ENCODE assay signal across 9 cellular contexts in the genomic region with DNA sequence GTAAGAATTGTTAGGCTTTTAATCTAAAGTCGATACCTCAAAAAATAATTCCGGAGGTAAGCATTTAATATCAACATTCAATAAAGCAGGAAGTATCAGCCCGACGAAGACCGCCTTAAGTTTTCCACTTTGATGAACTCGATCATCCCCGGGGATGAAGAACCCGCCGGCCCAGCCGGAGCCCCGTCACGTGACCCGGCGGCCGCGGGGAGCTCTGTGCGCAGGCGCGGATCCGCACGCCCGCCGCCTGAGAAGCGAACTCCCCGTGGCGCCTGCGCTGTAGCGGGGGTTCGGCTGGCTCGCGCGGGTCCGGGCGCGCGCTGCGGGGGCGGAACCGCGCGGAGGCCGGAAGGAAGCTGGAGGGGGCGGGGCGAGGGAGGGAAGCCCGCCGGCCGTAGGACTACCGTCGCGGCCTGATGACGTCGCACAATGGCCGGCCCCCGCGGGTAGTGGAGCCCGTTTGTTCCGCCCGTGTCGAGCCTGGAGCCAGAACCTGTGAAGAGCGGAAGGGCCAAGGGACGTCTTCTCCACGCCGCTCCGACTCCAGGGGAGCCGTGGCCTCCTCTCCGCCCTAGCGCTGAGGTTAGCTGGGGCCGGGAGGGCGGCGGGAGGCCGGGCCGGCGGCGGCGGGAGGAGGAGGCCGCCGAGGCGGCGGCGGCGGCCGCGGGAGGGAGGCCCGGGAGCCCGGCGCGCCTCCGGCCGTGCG. TPM values are rescaled to one million over a fixed set of nuclear protein-coding genes. Genes with fewer than 3 reads are reported as not detected.
DNase-seq lines count a peak whose midpoint lies in the region; ATAC-seq, FAIRE-seq and TF ChIP-seq lines count a peak whose summit lies in the region.
"Had no signal": no experiment of that assay in that cellular context is flagged by ENCODE, and none has a peak within 500 bp of the region (broad histone marks: within the 10 kb centered on the region; RNA-seq: fewer than 3 reads in every experiment).

A gene (plus strand): TSS at position 419 of the 706 bp plus-strand sequence. CDS start 6,721 bp downstream, outside the sequence.

- peaks cover 65% of the 10 kb centered on the region for H3K4me1 ChIP-seq in BLaER1
- peaks cover 28% of the 10 kb centered on the region for H3K4me1 ChIP-seq in HepG2 (ENCODE audit: insufficient read depth, low read length)

- H3K4me2 ChIP-seq in BLaER1 (peak within 1 kb of the TSS; percentile 96), HepG2 (ENCODE audit: low read depth, low read length) (peak within 1 kb of the TSS; percentile 99)

- in situ Hi-C loops in HepG2 (cut with HindIII; ENCODE audit: extremely low pct_ligation_motif_present, low pct_unique_long_range_greater_than_20kb) = no loop called here

- peak within 1 kb of the TSS; percentile 99 for H3K4me3 ChIP-seq in BLaER1
- peak within 1 kb of the TSS; percentile 92 to 100 (median 93) for H3K4me3 ChIP-seq in HepG2 (replicated peaks in 1 of 3; ENCODE audit: insufficient read depth in 1 of 3, low read depth in 2 of 3, low read length in 3 of 3)

- ATAC-seq in GM19395 (IDR thresholded peaks at IDR 0.05; ENCODE audit: unreplicated experiment) = peak; percentile 72
- ATAC-seq in HG03565 (IDR thresholded peaks at IDR 0.05; ENCODE audit: unreplicated experiment) = peak; percentile 55
- ATAC-seq in HepG2 = peak; percentile 83

- H3K36me3 ChIP-seq in BLaER1 (peaks cover 32% of the 10 kb centered on the region), HepG2 (replicated peaks in 1 of 2; ENCODE audit: control insufficient read depth in 1 of 2, insufficient read depth in 2 of 2, low read length in 2 of 2) (peaks cover 4 to 29% of the 10 kb centered on the region in 2 experiments)

- H2AFZ ChIP-seq in HepG2 (ENCODE audit: low read length) = no peak within 1 kb of the TSS

- H3K27me3 ChIP-seq in BLaER1 (no peaks in the 10 kb centered on the region), HepG2 (ENCODE audit: control insufficient read depth in 1 of 2, insufficient read depth in 2 of 2, low read length in 2 of 2) (no peaks in the 10 kb centered on the region; a peak in 1 of 5 replicates)

- TF ChIP-seq POLR2A in HepG2 (IDR thresholded peaks at IDR 0.05; ENCODE audit: insufficient read depth in 1 of 2, low read depth in 2 of 2, low read length in 2 of 2) = peak; percentile 80 to 89

- DNase-seq in NCI-H774 (lab: John Stamatoyannopoulos, UW) (peak; percentile 85), dermis blood vessel endothelial cell (peak; percentile 98), HepG2 (ENCODE audit: low spot score) (peak; percentile 91)
- peak; percentile 96 for DNase-seq in activated CD4-positive, alpha-beta T cell treated with anti-CD3 and anti-CD28 coated beads, Interleukin-2, amount 50 U/mL, for 4 hours
- peak; percentile 98 to 99 for DNase-seq in stimulated activated CD4-positive, alpha-beta T cell treated with anti-CD3 and anti-CD28 coated beads, Interleukin-2, amount 100 ng/mL, for 48 hours

- peak; percentile 55 for FAIRE-seq in HepG2 (lab: Jason Lieb, UNC)
- FAIRE-seq: colon had no signal

- TF ChIP-seq EP300 in HepG2 (IDR thresholded peaks at IDR 0.05; ENCODE audit: low read depth in 2 of 2, low read length in 2 of 2) = no peak
- TF ChIP-seq EP300 in HepG2 (CRISPR knock-in tag; IDR thresholded peaks at IDR 0.05; ENCODE audit: borderline replicate concordance) = 0 out of 2 replicates have a peak, but pooled peaks have one; percentile 33

- BruUV-seq in HepG2 (replicated peaks; lab: Mats Ljungman, UMichigan) = no TSS peak

- H3K9ac ChIP-seq in BLaER1 (peak within 1 kb of the TSS; percentile 98), HepG2 (ENCODE audit: insufficient read depth, low read depth, low read length) (peak within 1 kb of the TSS; percentile 89)

- H4K20me1 ChIP-seq in BLaER1 = peaks cover 48% of the 10 kb centered on the region
- peaks cover 18% of the 10 kb centered on the region for H4K20me1 ChIP-seq in HepG2 (ENCODE audit: insufficient read depth, low read length)

- H3K27ac ChIP-seq in BLaER1 (peak within 1 kb of the TSS; percentile 94), HepG2 (ENCODE audit: extremely low read length, insufficient read depth, low read length) (peak within 1 kb of the TSS; percentile 73)

- H3K79me2 ChIP-seq in HepG2 (ENCODE audit: insufficient read depth, low read length) = peaks cover 39% of the 10 kb centered on the region

- intact Hi-C loops in HepG2 (cut with micrococcal nuclease; ENCODE audit: unreplicated experiment) = no loop called here

- CTCF ChIA-PET in HepG2 (lab: Yijun Ruan, JAX; ENCODE audit: low intra/inter-chr PET ratio, low total read pairs) = no interaction called here

- TF ChIP-seq RAD21 in HepG2 (CRISPR knock-in tag; IDR thresholded peaks at IDR 0.05) = peak; percentile 11

- POLR2A ChIA-PET in HepG2 (lab: Yijun Ruan, JAX) = interaction anchor here (0.7 to 1.8 kb wide), 23 partner anchors 8 to 804 kb away, joined by 3 to 16 read pairs (median 5); a partner anchor contains a TSS

- TF ChIP-seq CTCF in HepG2 (CRISPR knock-in tag; IDR thresholded peaks at IDR 0.05) = no peak

- 2% methylated on average over 31 of the region's 90 CpGs for WGBS in HepG2 (ENCODE audit: low lambda C conversion rate)

- no peaks in the 10 kb centered on the region for H3K9me3 ChIP-seq in BLaER1
- no peaks in the 10 kb centered on the region for H3K9me3 ChIP-seq in HepG2 (ENCODE audit: low read length)

TF ChIP-seq in HepG2, 621 proteins besides CTCF, POLR2A, EP300 and RAD21 (continues in another document):
- TF ChIP-seq, protein P1, sequence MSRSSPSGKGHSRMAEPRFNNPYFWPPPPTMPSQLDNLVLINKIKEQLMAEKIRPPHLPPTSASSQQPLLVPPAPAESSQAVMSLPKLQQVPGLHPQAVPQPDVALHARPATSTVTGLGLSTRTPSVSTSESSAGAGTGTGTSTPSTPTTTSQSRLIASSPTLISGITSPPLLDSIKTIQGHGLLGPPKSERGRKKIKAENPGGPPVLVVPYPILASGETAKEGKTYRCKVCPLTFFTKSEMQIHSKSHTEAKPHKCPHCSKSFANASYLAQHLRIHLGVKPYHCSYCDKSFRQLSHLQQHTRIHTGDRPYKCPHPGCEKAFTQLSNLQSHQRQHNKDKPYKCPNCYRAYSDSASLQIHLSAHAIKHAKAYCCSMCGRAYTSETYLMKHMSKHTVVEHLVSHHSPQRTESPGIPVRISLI (CRISPR knock-in tag; IDR thresholded peaks at IDR 0.05; ENCODE audit: borderline replicate concordance) = peak; percentile 41; the same call in 1 of the 2 replicates
- TF ChIP-seq, protein P2, sequence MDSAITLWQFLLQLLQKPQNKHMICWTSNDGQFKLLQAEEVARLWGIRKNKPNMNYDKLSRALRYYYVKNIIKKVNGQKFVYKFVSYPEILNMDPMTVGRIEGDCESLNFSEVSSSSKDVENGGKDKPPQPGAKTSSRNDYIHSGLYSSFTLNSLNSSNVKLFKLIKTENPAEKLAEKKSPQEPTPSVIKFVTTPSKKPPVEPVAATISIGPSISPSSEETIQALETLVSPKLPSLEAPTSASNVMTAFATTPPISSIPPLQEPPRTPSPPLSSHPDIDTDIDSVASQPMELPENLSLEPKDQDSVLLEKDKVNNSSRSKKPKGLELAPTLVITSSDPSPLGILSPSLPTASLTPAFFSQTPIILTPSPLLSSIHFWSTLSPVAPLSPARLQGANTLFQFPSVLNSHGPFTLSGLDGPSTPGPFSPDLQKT (CRISPR knock-in tag; IDR thresholded peaks at IDR 0.05; ENCODE audit: borderline replicate concordance) = 0 out of 2 replicates have a peak, but pooled peaks have one; percentile 14
- no peak for TF ChIP-seq ZNF530 (CRISPR knock-in tag; IDR thresholded peaks at IDR 0.05; ENCODE audit: low read depth)
- TF ChIP-seq, protein P3, sequence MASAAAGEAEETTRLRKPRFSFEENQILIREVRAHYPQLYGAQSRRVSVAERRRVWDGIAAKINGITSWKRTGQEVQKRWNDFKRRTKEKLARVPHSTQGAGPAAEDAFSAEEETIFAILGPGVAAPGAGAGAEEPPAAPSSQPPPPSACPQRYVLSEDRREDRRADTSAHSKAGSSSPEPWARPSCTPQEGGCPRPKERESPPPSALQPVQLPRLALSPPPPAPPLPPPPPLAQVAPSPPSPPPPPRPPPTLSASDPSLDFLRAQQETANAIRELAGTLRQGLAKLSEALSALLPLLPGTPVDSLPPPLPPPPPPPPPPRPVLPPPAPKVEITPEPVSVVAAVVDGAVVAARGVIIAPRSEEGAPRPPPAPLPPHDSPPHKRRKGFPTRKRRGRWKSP (CRISPR knock-in tag; IDR thresholded peaks at IDR 0.05) = 0 out of 2 replicates have a peak, but pooled peaks have one; percentile 12
- TF ChIP-seq ZNF207 (IDR thresholded peaks at IDR 0.05; ENCODE audit: borderline replicate concordance) = no peak
- peak; percentile 72; the same call in 1 of the 2 replicates for TF ChIP-seq ZZZ3 (CRISPR knock-in tag; IDR thresholded peaks at IDR 0.05; ENCODE audit: borderline replicate concordance)
- TF ChIP-seq RXRA (CRISPR knock-in tag; IDR thresholded peaks at IDR 0.05) = no peak; the same call in 1 of the 2 replicates

RNA-seq across cellular contexts. Expression of the gene that starts here (rescaled TPM):
- total RNA-seq in dermis blood vessel endothelial cell = 15.3 and 17.3 TPM in 2 replicates
- total RNA-seq in HepG2 (2016; rRNA removed; fragmentation: Illumina TruSeq; extraction: Trizol) = 19.7 and 27.4 TPM in 2 replicates
- 19.4 and 24.7 TPM in 2 replicates for total RNA-seq in HepG2 (2016; cell fraction: cytosol; rRNA removed; fragmentation: Illumina TruSeq; extraction: Trizol; ENCODE audit: low read depth)
- 14.3 and 27.1 TPM in 2 replicates for total RNA-seq in HepG2 (2016; cell fraction: insoluble cytoplasmic fraction; rRNA removed; fragmentation: Illumina TruSeq; extraction: Trizol)
- 13.2 and 13.7 TPM in 2 replicates for total RNA-seq in HepG2 (2016; cell fraction: membrane; rRNA removed; fragmentation: Illumina TruSeq; extraction: Trizol)
- 23.0 and 25.0 TPM in 2 replicates for total RNA-seq in HepG2 (2016; cell fraction: nucleus; rRNA removed; fragmentation: Illumina TruSeq; extraction: Trizol)
- 11.2 and 12.7 TPM in 2 replicates for polyA plus RNA-seq in HepG2 (2011; rRNA removed)
- 5.1 and 6.6 TPM in 2 replicates for polyA plus RNA-seq in HepG2 (2011; cell fraction: cytosol; rRNA removed)
- 52.8 and 62.1 TPM in 2 replicates for polyA plus RNA-seq in HepG2 (2011; cell fraction: nucleus; rRNA removed)
- polyA plus RNA-seq in HepG2 (2012) = 25.6 and 26.4 TPM in 2 replicates
- 2.5 and 2.8 TPM in 2 replicates for polyA plus RNA-seq in HepG2 (2016; cell fraction: cytosol; fragmentation: Illumina TruSeq; extraction: Trizol; ENCODE audit: low read depth)
- 25.5 and 39.1 TPM in 2 replicates for polyA plus RNA-seq in HepG2 (2016; cell fraction: insoluble cytoplasmic fraction; fragmentation: Illumina TruSeq; extraction: Trizol; ENCODE audit: low read depth)
- 6.0 and 7.1 TPM in 2 replicates for polyA plus RNA-seq in HepG2 (2016; cell fraction: membrane; fragmentation: Illumina TruSeq; extraction: Trizol; ENCODE audit: low read depth)
- 81.5 and 103 TPM in 2 replicates for polyA plus RNA-seq in HepG2 (2016; cell fraction: nucleus; fragmentation: Illumina TruSeq; extraction: Trizol; ENCODE audit: insufficient read depth, low read depth)
- polyA minus RNA-seq in HepG2 (2011; rRNA and poly(A)+ RNA removed; ENCODE audit: low replicate concordance) = 8.7 and 11.6 TPM in 2 replicates
- polyA minus RNA-seq in HepG2 (2011; cell fraction: cytosol; rRNA and poly(A)+ RNA removed) = 9.7 and 11.0 TPM in 2 replicates
- polyA minus RNA-seq in HepG2 (2011; cell fraction: nucleus; rRNA and poly(A)+ RNA removed) = 21.3 and 25.5 TPM in 2 replicates

Comparison
In these comparisons a context has a peak if more than half of its experiments do, and no peak if none do; other contexts are left out.
1. Peak in every context shown above with its lines: DNase-seq, ATAC-seq, H3K4me3 ChIP-seq and H3K27ac ChIP-seq.